In genomic region chr5:32531885-32532520, GRCh38 we compare ENCODE assay signal across 8 cellular contexts. TPM values are rescaled to one million over a fixed set of nuclear protein-coding genes. Genes with fewer than 3 reads are reported as not detected.
DNase-seq lines count a peak whose midpoint lies in the region; ATAC-seq lines count a peak whose summit lies in the region.

No MANE protein-coding gene starts in this region.

- ATAC-seq in GM21367 (IDR thresholded peaks at IDR 0.05; ENCODE audit: unreplicated experiment), result peak; percentile 49

- DNase-seq in EH (ENCODE audit: low read depth), result peak; percentile 88
- DNase-seq in HK-2 (ENCODE audit: unreplicated experiment), result peak; percentile 20
- DNase-seq in T-helper 22 cell (ENCODE audit: low read depth), result peak; percentile 54
- peak; percentile 13 for DNase-seq in dermis blood vessel endothelial cell
- peak in 7 of 10 donors; percentile 32 to 90 (median 53) for DNase-seq in posterior cingulate gyrus
- no peak for DNase-seq in NCI-H82 treated with DMSO at 0.1 percent for 48 hours (lab: John Stamatoyannopoulos, UW; ENCODE audit: unreplicated experiment)
- no peak for DNase-seq in globus pallidus (ENCODE audit: low spot score)

- intact Hi-C loops in posterior cingulate gyrus (cut with DNase I), result no loop called here

RNA-seq across cellular contexts. Expression of gene SUB1, which starts 53.4 kb away (rescaled TPM):
- 212 and 301 TPM in 2 replicates for total RNA-seq in dermis blood vessel endothelial cell

Comparison
In these comparisons a context has a peak if more than half of its experiments do, and no peak if none do; other contexts are left out.
1. DNase-seq: peak in EH (single experiment), HK-2 (single experiment), T-helper 22 cell (single experiment), dermis blood vessel endothelial cell (single experiment) and posterior cingulate gyrus (7 of 10); none in NCI-H82 treated with DMSO at 0.1 percent for 48 hours (single experiment) and globus pallidus (single experiment).